22 cellular contexts compared by ENCODE assay signal in genomic region chr14:54493293-54493692, GRCh38. TPM values are rescaled to one million over a fixed set of nuclear protein-coding genes. Genes with fewer than 3 reads are reported as not detected.
DNase-seq lines count a peak whose midpoint lies in the region; ATAC-seq and TF ChIP-seq lines count a peak whose summit lies in the region.
"Had no signal": no experiment of that assay in that cellular context is flagged by ENCODE, and none has a peak within 500 bp of the region (broad histone marks: within the 10 kb centered on the region; RNA-seq: fewer than 3 reads in every experiment).

No MANE protein-coding gene starts in this region.

- CTCF ChIA-PET in OCI-LY7 (lab: Charles Lee; ENCODE audit: unreplicated experiment), result no interaction called here

- WGBS in heart right ventricle, 2 donors, result 63 to 68% methylated on average over 13 of the region's 13 CpGs

- peaks cover 15% of the 10 kb centered on the region for H3K4me1 ChIP-seq in OCI-LY7 (ENCODE audit: insufficient read depth, low read length, poor library complexity, severe bottlenecking)
- peaks cover 0 to 15% (median 7%) of the 10 kb centered on the region in 9 donors for H3K4me1 ChIP-seq in heart right ventricle

- no peaks in the 10 kb centered on the region for H4K20me1 ChIP-seq in OCI-LY7 (ENCODE audit: insufficient read depth, low read length)

- H3K4me3 ChIP-seq in OCI-LY7 (ENCODE audit: low read depth, low read length, poor library complexity, severe bottlenecking) (no peak overlapping the region), MG63 (no peak overlapping the region), heart right ventricle (no peak overlapping the region)
- H3K4me3 ChIP-seq: GM12878, HAP-1, ovary, thyroid gland had no signal

- ATAC-seq in heart right ventricle, result no peak
- ATAC-seq: activated CD4-positive, CD25-positive, alpha-beta regulatory T cell treated with anti-CD3 and anti-CD28 coated beads, Interleukin-2, amount 50 U/mL, for 24 hours; GM12878; T-cell had no signal

- peaks cover 11% of the 10 kb centered on the region for H3K79me2 ChIP-seq in OCI-LY7 (ENCODE audit: insufficient read depth, low read depth, low read length)

- H3K27ac ChIP-seq in OCI-LY7 (ENCODE audit: low read depth, low read length, poor library complexity, severe bottlenecking) (no peak overlapping the region), heart right ventricle (no peak overlapping the region)
- H3K27ac ChIP-seq: brain microvascular endothelial cell, thyroid gland had no signal

- DNase-seq in DMS 273 (lab: John Stamatoyannopoulos, UW; ENCODE audit: unreplicated experiment) (peak; percentile 44), DMS 273 treated with DMSO at 0.1 percent for 48 hours (lab: John Stamatoyannopoulos, UW) (no peak), ELF-1 (ENCODE audit: low read depth, low spot score) (peak; percentile 63), OCI-LY7 (ENCODE audit: low spot score) (peak; percentile 22), endothelial cell (ENCODE audit: low spot score) (peak; percentile 32), Ammon's horn (ENCODE audit: low spot score) (no peak), MG63 (no peak), heart right ventricle (no peak)
- DNase-seq: 8988T; activated naive CD4-positive, alpha-beta T cell treated with anti-CD3 and anti-CD28 coated beads, Interleukin-2, amount 50 U/mL, for 16 hours; activated T-cell treated with anti-CD3 and anti-CD28 coated beads for 4 hours; brain microvascular endothelial cell; CD4-positive, CD25-positive, alpha-beta regulatory T cell; EL; hypothalamus; NCI-H1417; T-cell; thyroid gland had no signal

- H3K36me3 Mint-ChIP-seq in endothelial cell (ENCODE audit: low read depth, unreplicated experiment), result peaks cover 8% of the 10 kb centered on the region
- H3K36me3 Mint-ChIP-seq: CD4-positive, CD25-positive, alpha-beta regulatory T cell; T-cell had no signal

- no peaks in the 10 kb centered on the region for H3K9me2 ChIP-seq in OCI-LY7 (ENCODE audit: insufficient read depth, low read length)

- H3K4me2 ChIP-seq in OCI-LY7 (ENCODE audit: low read length), result no peak overlapping the region

- H3K36me3 ChIP-seq in OCI-LY7 (ENCODE audit: insufficient read depth, low read length) (no peaks in the 10 kb centered on the region), MG63 (no peaks in the 10 kb centered on the region), heart right ventricle (no peaks in the 10 kb centered on the region)
- H3K36me3 ChIP-seq: brain microvascular endothelial cell, HAP-1, ovary, thyroid gland had no signal

- peaks cover 27% of the 10 kb centered on the region for H3K4me1 Mint-ChIP-seq in endothelial cell (ENCODE audit: unreplicated experiment)

- no peaks in the 10 kb centered on the region for H3K9me3 ChIP-seq in OCI-LY7 (ENCODE audit: low read length)
- H3K9me3 ChIP-seq in MG63, result no peaks in the 10 kb centered on the region
- H3K9me3 ChIP-seq in heart right ventricle, result no peaks in the 10 kb centered on the region
- H3K9me3 ChIP-seq: HAP-1, ovary, thyroid gland had no signal

- peaks cover 5% of the 10 kb centered on the region for H3K27me3 Mint-ChIP-seq in endothelial cell (ENCODE audit: unreplicated experiment)

- no peak overlapping the region for H3K27ac Mint-ChIP-seq in endothelial cell (ENCODE audit: unreplicated experiment)
- H3K27ac Mint-ChIP-seq: T-cell had no signal

- BruUV-seq in OCI-LY7 (replicated peaks; lab: Mats Ljungman, UMichigan), result no TSS peak

- no peaks in the 10 kb centered on the region for H3K27me3 ChIP-seq in MG63
- no peaks in the 10 kb centered on the region for H3K27me3 ChIP-seq in heart right ventricle
- H3K27me3 ChIP-seq: brain microvascular endothelial cell, ovary, thyroid gland had no signal

- H3K4me3 Mint-ChIP-seq in endothelial cell (ENCODE audit: unreplicated experiment), result no peak overlapping the region
- H3K4me3 Mint-ChIP-seq: CD4-positive, CD25-positive, alpha-beta regulatory T cell; T-cell had no signal

- POLR2A ChIA-PET in OCI-LY7 (lab: Charles Lee), result interaction anchor here (0.7 to 4.4 kb wide), 7 partner anchors 9 to 1608 kb away, joined by 3 to 32 read pairs (median 6); partner anchors contain the start of genes CDKN3 and CGRRF1

- TF ChIP-seq CTCF in OCI-LY7 (conservative IDR thresholded peaks at IDR 0.05; ENCODE audit: low read length) (peak; percentile 55), endothelial cell (IDR thresholded peaks at IDR 0.05; ENCODE audit: unreplicated experiment) (no peak), heart right ventricle (IDR thresholded peaks at IDR 0.05) (no peak)

- intact Hi-C loops in OCI-LY7 (cut with micrococcal nuclease; ENCODE audit: unreplicated experiment), result no loop called here
- intact Hi-C loops in heart right ventricle (cut with DNase I), result no loop called here

- H2AFZ ChIP-seq in OCI-LY7 (ENCODE audit: low read length), result no peak overlapping the region

- no peaks in the 10 kb centered on the region for H3K9me3 Mint-ChIP-seq in endothelial cell (ENCODE audit: unreplicated experiment)
- H3K9me3 Mint-ChIP-seq: T-cell had no signal

RNA-seq across cellular contexts. Expression of gene GMFB, which starts 4.5 kb away (rescaled TPM):
- total RNA-seq in OCI-LY7 (2014; rRNA removed; shearing (Covaris generic)), result 45.7 and 61.3 TPM in 2 replicates
- 81.7 and 82.2 TPM in 2 replicates for total RNA-seq in OCI-LY7 (2022)
- total RNA-seq in endothelial cell (ENCODE audit: unreplicated experiment), result 86.2 TPM
- total RNA-seq in MG63 (2014; rRNA removed; shearing (Covaris generic); ENCODE audit: low replicate concordance), result 34.8 and 52.8 TPM in 2 replicates
- total RNA-seq in heart right ventricle, result 10 to 100 TPM; 16.8 to 30.5 (median 20.2) TPM
- polyA plus RNA-seq in heart right ventricle, result 1 to 10 TPM; 9.1 to 9.6 TPM

RNA-seq across cellular contexts. Expression of gene CGRRF1, which starts 16.4 kb away (rescaled TPM):
- 8.4 and 10.0 TPM in 2 replicates for total RNA-seq in OCI-LY7 (2014; rRNA removed; shearing (Covaris generic))
- total RNA-seq in OCI-LY7 (2022), result 11.8 and 13.4 TPM in 2 replicates
- 31.1 TPM for total RNA-seq in endothelial cell (ENCODE audit: unreplicated experiment)
- total RNA-seq in MG63 (2014; rRNA removed; shearing (Covaris generic); ENCODE audit: low replicate concordance), result 5.9 and 6.0 TPM in 2 replicates
- 10 to 100 TPM; 14.2 to 20.3 (median 16.7) TPM for total RNA-seq in heart right ventricle
- 10 to 100 TPM; 21.3 to 23.1 TPM for polyA plus RNA-seq in heart right ventricle

RNA-seq across cellular contexts. Expression of gene CNIH1, which starts 52.1 kb away (rescaled TPM):
- total RNA-seq in OCI-LY7 (2014; rRNA removed; shearing (Covaris generic)), result 18.7 and 29.7 TPM in 2 replicates
- total RNA-seq in OCI-LY7 (2022), result 96.6 and 109 TPM in 2 replicates
- total RNA-seq in endothelial cell (ENCODE audit: unreplicated experiment), result 87.8 TPM
- 124 and 135 TPM in 2 replicates for total RNA-seq in MG63 (2014; rRNA removed; shearing (Covaris generic); ENCODE audit: low replicate concordance)
- total RNA-seq in heart right ventricle, result 100 to 1,000 TPM in 3 of 10 donors, 10 to 100 TPM in 7; 80.7 to 108 (median 91.4) TPM
- 100 to 1,000 TPM in 1 of 2 donors, 10 to 100 TPM in 1; 26.8 to 114 TPM for polyA plus RNA-seq in heart right ventricle

Comparison
In these comparisons a context has a peak if more than half of its experiments do, and no peak if none do; other contexts are left out.
1. DNase-seq: peak in DMS 273 (single experiment), ELF-1 (single experiment), OCI-LY7 (single experiment) and endothelial cell (single experiment); none in DMS 273 treated with DMSO at 0.1 percent for 48 hours (single experiment), Ammon's horn (single experiment), MG63 (single experiment) and heart right ventricle (0 of 2).